1 cellular context compared by ENCODE assay signal in genomic region chr20:34825530-34826362, GRCh38.
TF ChIP-seq lines count a peak whose summit lies in the region.

Gene NCOA6, minus strand, starts transcription at chr20:34825651. Its CDS starts 43,296 bp downstream, at chr20:34782355.

TF ChIP-seq in HepG2, 621 proteins besides CTCF, POLR2A, EP300 and RAD21 (continued from another document and continues in another):
- no peak for TF ChIP-seq TRIM24 (CRISPR knock-in tag; IDR thresholded peaks at IDR 0.05)
- no peak for TF ChIP-seq FOSL1 (CRISPR knock-in tag; IDR thresholded peaks at IDR 0.05; ENCODE audit: borderline replicate concordance)
- TF ChIP-seq ZNF317 (CRISPR knock-in tag; IDR thresholded peaks at IDR 0.05) = peak; percentile 22; the same call in 1 of the 2 replicates
- TF ChIP-seq ZBTB44 (CRISPR knock-in tag; IDR thresholded peaks at IDR 0.05) = no peak
- TF ChIP-seq TEAD3 (CRISPR knock-in tag; optimal IDR thresholded peaks at IDR 0.05; ENCODE audit: borderline replicate concordance) = peak; percentile 52
- TF ChIP-seq RFXANK (CRISPR knock-in tag; IDR thresholded peaks at IDR 0.05) = no peak
- TF ChIP-seq PAF1 (CRISPR knock-in tag; IDR thresholded peaks at IDR 0.05) = no peak
- 0 out of 4 replicates have a peak, but pooled peaks of 1 of the 2 experiments have one; percentile 17 for TF ChIP-seq REST (IDR thresholded peaks at IDR 0.05; ENCODE audit: borderline replicate concordance in 1 of 2, low read depth in 1 of 2, low read length in 2 of 2)
- no peak; the same call in 1 of the 2 replicates for TF ChIP-seq MXD1 (CRISPR knock-in tag; IDR thresholded peaks at IDR 0.05)
- TF ChIP-seq TFAP4 (IDR thresholded peaks at IDR 0.05; ENCODE audit: borderline replicate concordance, low read depth) = no peak
- TF ChIP-seq ZFP1 (CRISPR knock-in tag; IDR thresholded peaks at IDR 0.05) = 0 out of 2 replicates have a peak, but pooled peaks have one; percentile 45
- peak; percentile 33; the same call in 1 of the 2 replicates for TF ChIP-seq TARDBP (CRISPR knock-in tag; IDR thresholded peaks at IDR 0.05)
- 0 out of 2 replicates have a peak, but pooled peaks have one; percentile 15 for TF ChIP-seq RERE (CRISPR knock-in tag; IDR thresholded peaks at IDR 0.05; ENCODE audit: low read depth)
- no peak for TF ChIP-seq MTA3 (CRISPR knock-in tag; IDR thresholded peaks at IDR 0.05)
- TF ChIP-seq NFKB2 (CRISPR knock-in tag; IDR thresholded peaks at IDR 0.05; ENCODE audit: borderline replicate concordance) = no peak; the same call in 1 of the 2 replicates
- TF ChIP-seq THAP7 (CRISPR knock-in tag; IDR thresholded peaks at IDR 0.05) = 0 out of 2 replicates have a peak, but pooled peaks have one; percentile 36
- TF ChIP-seq ZNF572 (CRISPR knock-in tag; IDR thresholded peaks at IDR 0.05) = no peak
- TF ChIP-seq ZNF124 (CRISPR knock-in tag; IDR thresholded peaks at IDR 0.05) = no peak; the same call in 1 of the 2 replicates
- no peak; the same call in 1 of the 2 replicates for TF ChIP-seq ZBTB7B (CRISPR knock-in tag; IDR thresholded peaks at IDR 0.05)
- TF ChIP-seq HCFC1 (IDR thresholded peaks at IDR 0.05; ENCODE audit: low read depth, low read length) = no peak
- no peak; the same call in 1 of the 2 replicates for TF ChIP-seq GABPB1 (CRISPR knock-in tag; IDR thresholded peaks at IDR 0.05)
- TF ChIP-seq U2AF2 (IDR thresholded peaks at IDR 0.05; ENCODE audit: low read depth, low read length) = no peak
- no peak for TF ChIP-seq TMF1 (CRISPR knock-in tag; IDR thresholded peaks at IDR 0.05; ENCODE audit: low read depth)
- no peak for TF ChIP-seq SKIL (CRISPR knock-in tag; IDR thresholded peaks at IDR 0.05; ENCODE audit: borderline replicate concordance)
- no peak for TF ChIP-seq ZBTB38 (CRISPR knock-in tag; IDR thresholded peaks at IDR 0.05)
- no peak for TF ChIP-seq SAFB2 (CRISPR knock-in tag; IDR thresholded peaks at IDR 0.05; ENCODE audit: borderline replicate concordance, low read depth)
- no peak for TF ChIP-seq ZBTB3 (CRISPR knock-in tag; IDR thresholded peaks at IDR 0.05; ENCODE audit: borderline replicate concordance, low read depth)
- peak; percentile 71; the same call in 1 of the 2 replicates for TF ChIP-seq ZNF777 (CRISPR knock-in tag; IDR thresholded peaks at IDR 0.05)
- 0 out of 2 replicates have a peak, but pooled peaks have one; percentile 41 for TF ChIP-seq RXRA (CRISPR knock-in tag; IDR thresholded peaks at IDR 0.05)
- TF ChIP-seq NR0B2 (CRISPR knock-in tag; IDR thresholded peaks at IDR 0.05) = no peak
- no peak for TF ChIP-seq PRMT3 (CRISPR knock-in tag; IDR thresholded peaks at IDR 0.05; ENCODE audit: borderline replicate concordance, low read depth)
- peak; percentile 52; the same call in 1 of the 2 replicates for TF ChIP-seq ZNF800 (CRISPR knock-in tag; IDR thresholded peaks at IDR 0.05)
- TF ChIP-seq ZNF138 (CRISPR knock-in tag; IDR thresholded peaks at IDR 0.05; ENCODE audit: low read depth) = no peak
- TF ChIP-seq EZH2 (conservative IDR thresholded peaks at IDR 0.05; ENCODE audit: low read depth, low read length) = no peak
- TF ChIP-seq ZFAT (CRISPR knock-in tag; conservative IDR thresholded peaks at IDR 0.05) = no peak
- peak; percentile 53; the same call in 1 of the 2 replicates for TF ChIP-seq FOXC1 (CRISPR knock-in tag; IDR thresholded peaks at IDR 0.05; ENCODE audit: borderline replicate concordance)
